In genomic region chr3:152835311-152836102, GRCh38 we compare ENCODE assay signal across 1 cellular context.
TF ChIP-seq lines count a peak whose summit lies in the region.

No MANE protein-coding gene starts in this region.

TF ChIP-seq in WTC11, 78 proteins besides CTCF, POLR2A, EP300 and RAD21 (continued from another document):
- TF ChIP-seq, protein P1, sequence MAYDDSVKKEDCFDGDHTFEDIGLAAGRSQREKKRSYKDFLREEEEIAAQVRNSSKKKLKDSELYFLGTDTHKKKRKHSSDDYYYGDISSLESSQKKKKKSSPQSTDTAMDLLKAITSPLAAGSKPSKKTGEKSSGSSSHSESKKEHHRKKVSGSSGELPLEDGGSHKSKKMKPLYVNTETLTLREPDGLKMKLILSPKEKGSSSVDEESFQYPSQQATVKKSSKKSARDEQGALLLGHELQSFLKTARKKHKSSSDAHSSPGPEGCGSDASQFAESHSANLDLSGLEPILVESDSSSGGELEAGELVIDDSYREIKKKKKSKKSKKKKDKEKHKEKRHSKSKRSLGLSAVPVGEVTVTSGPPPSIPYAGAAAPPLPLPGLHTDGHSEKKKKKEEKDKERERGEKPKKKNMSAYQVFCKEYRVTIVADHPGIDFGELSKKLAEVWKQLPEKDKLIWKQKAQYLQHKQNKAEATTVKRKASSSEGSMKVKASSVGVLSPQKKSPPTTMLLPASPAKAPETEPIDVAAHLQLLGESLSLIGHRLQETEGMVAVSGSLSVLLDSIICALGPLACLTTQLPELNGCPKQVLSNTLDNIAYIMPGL (CRISPR knock-in tag; IDR thresholded peaks at IDR 0.05) = no peak
- TF ChIP-seq NR1H2 (CRISPR knock-in tag; IDR thresholded peaks at IDR 0.05) (no peak), ETV6 (CRISPR knock-in tag; IDR thresholded peaks at IDR 0.05) (no peak), E2F4 (CRISPR knock-in tag; IDR thresholded peaks at IDR 0.05; ENCODE audit: borderline replicate concordance, low read depth) (peak; percentile 59; the same call in 1 of the 2 replicates), ATF2 (CRISPR knock-in tag; IDR thresholded peaks at IDR 0.05; ENCODE audit: borderline replicate concordance, low read depth) (no peak), NR3C1 (CRISPR knock-in tag; conservative IDR thresholded peaks at IDR 0.05; ENCODE audit: low read depth) (no peak), FOXP1 (CRISPR knock-in tag; IDR thresholded peaks at IDR 0.05; ENCODE audit: borderline replicate concordance) (no peak; the same call in 1 of the 2 replicates), ERG (CRISPR knock-in tag; IDR thresholded peaks at IDR 0.05) (no peak), CREB1 (CRISPR knock-in tag; IDR thresholded peaks at IDR 0.05) (no peak), RORB (CRISPR knock-in tag; IDR thresholded peaks at IDR 0.05) (no peak), TP53 (CRISPR knock-in tag; IDR thresholded peaks at IDR 0.05) (0 out of 2 replicates have a peak, but pooled peaks have one; percentile 14), ATF1 (CRISPR knock-in tag; IDR thresholded peaks at IDR 0.05) (no peak), HMGA2 (CRISPR knock-in tag; IDR thresholded peaks at IDR 0.05) (no peak), ZNF263 (CRISPR knock-in tag; IDR thresholded peaks at IDR 0.05; ENCODE audit: low read depth) (no peak), ZBTB21 (CRISPR knock-in tag; IDR thresholded peaks at IDR 0.05; ENCODE audit: borderline replicate concordance) (no peak), IRF2 (CRISPR knock-in tag; IDR thresholded peaks at IDR 0.05; ENCODE audit: borderline replicate concordance, low read depth) (no peak), PRDM15 (CRISPR knock-in tag; IDR thresholded peaks at IDR 0.05) (no peak), ZNF121 (CRISPR knock-in tag; IDR thresholded peaks at IDR 0.05) (no peak; the same call in 1 of the 2 replicates), NFATC4 (CRISPR knock-in tag; IDR thresholded peaks at IDR 0.05) (no peak), SOX15 (CRISPR knock-in tag; IDR thresholded peaks at IDR 0.05) (no peak), MYBL2 (CRISPR knock-in tag; IDR thresholded peaks at IDR 0.05) (no peak; the same call in 1 of the 2 replicates), NFE2L1 (CRISPR knock-in tag; IDR thresholded peaks at IDR 0.05) (peak; percentile 46; the same call in 1 of the 2 replicates)
- TF ChIP-seq, protein P2, sequence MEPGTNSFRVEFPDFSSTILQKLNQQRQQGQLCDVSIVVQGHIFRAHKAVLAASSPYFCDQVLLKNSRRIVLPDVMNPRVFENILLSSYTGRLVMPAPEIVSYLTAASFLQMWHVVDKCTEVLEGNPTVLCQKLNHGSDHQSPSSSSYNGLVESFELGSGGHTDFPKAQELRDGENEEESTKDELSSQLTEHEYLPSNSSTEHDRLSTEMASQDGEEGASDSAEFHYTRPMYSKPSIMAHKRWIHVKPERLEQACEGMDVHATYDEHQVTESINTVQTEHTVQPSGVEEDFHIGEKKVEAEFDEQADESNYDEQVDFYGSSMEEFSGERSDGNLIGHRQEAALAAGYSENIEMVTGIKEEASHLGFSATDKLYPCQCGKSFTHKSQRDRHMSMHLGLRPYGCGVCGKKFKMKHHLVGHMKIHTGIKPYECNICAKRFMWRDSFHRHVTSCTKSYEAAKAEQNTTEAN (CRISPR knock-in tag; IDR thresholded peaks at IDR 0.05) = 0 out of 2 replicates have a peak, but pooled peaks have one; percentile 38
- TF ChIP-seq, protein P3, sequence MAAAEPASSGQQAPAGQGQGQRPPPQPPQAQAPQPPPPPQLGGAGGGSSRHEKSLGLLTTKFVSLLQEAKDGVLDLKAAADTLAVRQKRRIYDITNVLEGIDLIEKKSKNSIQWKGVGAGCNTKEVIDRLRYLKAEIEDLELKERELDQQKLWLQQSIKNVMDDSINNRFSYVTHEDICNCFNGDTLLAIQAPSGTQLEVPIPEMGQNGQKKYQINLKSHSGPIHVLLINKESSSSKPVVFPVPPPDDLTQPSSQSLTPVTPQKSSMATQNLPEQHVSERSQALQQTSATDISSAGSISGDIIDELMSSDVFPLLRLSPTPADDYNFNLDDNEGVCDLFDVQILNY (CRISPR knock-in tag; IDR thresholded peaks at IDR 0.05) = no peak
- TF ChIP-seq, protein P4, sequence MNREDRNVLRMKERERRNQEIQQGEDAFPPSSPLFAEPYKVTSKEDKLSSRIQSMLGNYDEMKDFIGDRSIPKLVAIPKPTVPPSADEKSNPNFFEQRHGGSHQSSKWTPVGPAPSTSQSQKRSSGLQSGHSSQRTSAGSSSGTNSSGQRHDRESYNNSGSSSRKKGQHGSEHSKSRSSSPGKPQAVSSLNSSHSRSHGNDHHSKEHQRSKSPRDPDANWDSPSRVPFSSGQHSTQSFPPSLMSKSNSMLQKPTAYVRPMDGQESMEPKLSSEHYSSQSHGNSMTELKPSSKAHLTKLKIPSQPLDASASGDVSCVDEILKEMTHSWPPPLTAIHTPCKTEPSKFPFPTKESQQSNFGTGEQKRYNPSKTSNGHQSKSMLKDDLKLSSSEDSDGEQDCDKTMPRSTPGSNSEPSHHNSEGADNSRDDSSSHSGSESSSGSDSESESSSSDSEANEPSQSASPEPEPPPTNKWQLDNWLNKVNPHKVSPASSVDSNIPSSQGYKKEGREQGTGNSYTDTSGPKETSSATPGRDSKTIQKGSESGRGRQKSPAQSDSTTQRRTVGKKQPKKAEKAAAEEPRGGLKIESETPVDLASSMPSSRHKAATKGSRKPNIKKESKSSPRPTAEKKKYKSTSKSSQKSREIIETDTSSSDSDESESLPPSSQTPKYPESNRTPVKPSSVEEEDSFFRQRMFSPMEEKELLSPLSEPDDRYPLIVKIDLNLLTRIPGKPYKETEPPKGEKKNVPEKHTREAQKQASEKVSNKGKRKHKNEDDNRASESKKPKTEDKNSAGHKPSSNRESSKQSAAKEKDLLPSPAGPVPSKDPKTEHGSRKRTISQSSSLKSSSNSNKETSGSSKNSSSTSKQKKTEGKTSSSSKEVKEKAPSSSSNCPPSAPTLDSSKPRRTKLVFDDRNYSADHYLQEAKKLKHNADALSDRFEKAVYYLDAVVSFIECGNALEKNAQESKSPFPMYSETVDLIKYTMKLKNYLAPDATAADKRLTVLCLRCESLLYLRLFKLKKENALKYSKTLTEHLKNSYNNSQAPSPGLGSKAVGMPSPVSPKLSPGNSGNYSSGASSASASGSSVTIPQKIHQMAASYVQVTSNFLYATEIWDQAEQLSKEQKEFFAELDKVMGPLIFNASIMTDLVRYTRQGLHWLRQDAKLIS (CRISPR knock-in tag; IDR thresholded peaks at IDR 0.05; ENCODE audit: borderline replicate concordance) = 0 out of 2 replicates have a peak, but pooled peaks have one; percentile 23
- TF ChIP-seq, protein P5, sequence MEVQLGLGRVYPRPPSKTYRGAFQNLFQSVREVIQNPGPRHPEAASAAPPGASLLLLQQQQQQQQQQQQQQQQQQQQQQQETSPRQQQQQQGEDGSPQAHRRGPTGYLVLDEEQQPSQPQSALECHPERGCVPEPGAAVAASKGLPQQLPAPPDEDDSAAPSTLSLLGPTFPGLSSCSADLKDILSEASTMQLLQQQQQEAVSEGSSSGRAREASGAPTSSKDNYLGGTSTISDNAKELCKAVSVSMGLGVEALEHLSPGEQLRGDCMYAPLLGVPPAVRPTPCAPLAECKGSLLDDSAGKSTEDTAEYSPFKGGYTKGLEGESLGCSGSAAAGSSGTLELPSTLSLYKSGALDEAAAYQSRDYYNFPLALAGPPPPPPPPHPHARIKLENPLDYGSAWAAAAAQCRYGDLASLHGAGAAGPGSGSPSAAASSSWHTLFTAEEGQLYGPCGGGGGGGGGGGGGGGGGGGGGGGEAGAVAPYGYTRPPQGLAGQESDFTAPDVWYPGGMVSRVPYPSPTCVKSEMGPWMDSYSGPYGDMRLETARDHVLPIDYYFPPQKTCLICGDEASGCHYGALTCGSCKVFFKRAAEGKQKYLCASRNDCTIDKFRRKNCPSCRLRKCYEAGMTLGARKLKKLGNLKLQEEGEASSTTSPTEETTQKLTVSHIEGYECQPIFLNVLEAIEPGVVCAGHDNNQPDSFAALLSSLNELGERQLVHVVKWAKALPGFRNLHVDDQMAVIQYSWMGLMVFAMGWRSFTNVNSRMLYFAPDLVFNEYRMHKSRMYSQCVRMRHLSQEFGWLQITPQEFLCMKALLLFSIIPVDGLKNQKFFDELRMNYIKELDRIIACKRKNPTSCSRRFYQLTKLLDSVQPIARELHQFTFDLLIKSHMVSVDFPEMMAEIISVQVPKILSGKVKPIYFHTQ (CRISPR knock-in tag; IDR thresholded peaks at IDR 0.05) = no peak
